Comparison of ENCODE assay signal across 18 cellular contexts in genomic region chr13:41751277-41751676, GRCh38.
DNase-seq lines count a peak whose midpoint lies in the region; ATAC-seq, FAIRE-seq and TF ChIP-seq lines count a peak whose summit lies in the region.
"Had no signal": no experiment of that assay in that cellular context is flagged by ENCODE, and none has a peak within 500 bp of the region (broad histone marks: within the 10 kb centered on the region; RNA-seq: fewer than 3 reads in every experiment).

No MANE protein-coding gene starts in this region.

- H3K9me3 ChIP-seq in right atrium auricular region (no peaks in the 10 kb centered on the region), thoracic aorta (no peaks in the 10 kb centered on the region)

- peak; percentile 60 for DNase-seq in NCI-H226
- peak; percentile 10 for DNase-seq in cerebellar cortex (ENCODE audit: low spot score)
- DNase-seq in right atrium auricular region (ENCODE audit: low spot score) = no peak
- no peak for DNase-seq in thoracic aorta (ENCODE audit: low spot score)
- no peak for DNase-seq in RCC 7860 (ENCODE audit: low spot score)
- no peak for DNase-seq in COLO668 (lab: John Stamatoyannopoulos, UW; ENCODE audit: unreplicated experiment)
- no peak for DNase-seq in GM12891 (ENCODE audit: insufficient read length, low spot score)
- DNase-seq: activated T-cell treated with anti-CD3 and anti-CD28 coated beads, Interleukin-2, amount 50 U/mL, for 1 hour; Caco-2; effector memory CD8-positive, alpha-beta T cell; hippocampal formation; mammary epithelial cell; MV-4-11; NCI-H2171; substantia nigra had no signal

- TF ChIP-seq CTCF in right atrium auricular region (IDR thresholded peaks at IDR 0.05) = no peak
- no peak for TF ChIP-seq CTCF in thoracic aorta (IDR thresholded peaks at IDR 0.05)

- ATAC-seq in thoracic aorta (ENCODE audit: insufficient number of reproducible peaks, low FRiP score, low read depth) (peak; percentile 36), GM18861 (IDR thresholded peaks at IDR 0.05; ENCODE audit: unreplicated experiment) (no peak)
- ATAC-seq: activated CD4-positive, CD25-positive, alpha-beta regulatory T cell treated with anti-CD3 and anti-CD28 coated beads, Interleukin-2, amount 50 U/mL, for 24 hours; effector memory CD8-positive, alpha-beta T cell had no signal

- peak overlapping the region; percentile 22 to 66 for H3K27ac ChIP-seq in right atrium auricular region
- no peak overlapping the region for H3K27ac ChIP-seq in thoracic aorta
- H3K27ac ChIP-seq: SK-N-MC had no signal

- H3K36me3 ChIP-seq in right atrium auricular region (peaks cover 7% of the 10 kb centered on the region), thoracic aorta (no peaks in the 10 kb centered on the region)

- H3K4me1 ChIP-seq in right atrium auricular region = peaks cover 0 to 11% of the 10 kb centered on the region in 2 donors
- peaks cover 4 to 21% of the 10 kb centered on the region in 2 donors for H3K4me1 ChIP-seq in thoracic aorta (ENCODE audit: control insufficient read depth in 1 of 2, low read depth in 2 of 2)
- H3K4me1 ChIP-seq: Caco-2 had no signal

- H3K27me3 ChIP-seq in right atrium auricular region (no peaks in the 10 kb centered on the region), thoracic aorta (replicated peaks; ENCODE audit: insufficient read depth) (no peaks in the 10 kb centered on the region)

- no peak for TF ChIP-seq POLR2A in GM12891 (IDR thresholded peaks at IDR 0.05; ENCODE audit: low read depth, low read length)

- H3K4me3 ChIP-seq in right atrium auricular region (no peak overlapping the region), thoracic aorta (no peak overlapping the region)
- H3K4me3 ChIP-seq: SK-N-MC had no signal

- FAIRE-seq in RCC 7860 (lab: Jason Lieb, UNC) = no peak
- no peak for FAIRE-seq in GM12891 (lab: Jason Lieb, UNC)

TF ChIP-seq in GM12891, 5 proteins besides CTCF, POLR2A, EP300 and RAD21:
- TF ChIP-seq PAX5 (IDR thresholded peaks at IDR 0.05; ENCODE audit: insufficient read depth, low read length, severe bottlenecking) = no peak
- TF ChIP-seq SPI1 (IDR thresholded peaks at IDR 0.05; ENCODE audit: low read depth, low read length) = no peak
- TF ChIP-seq POU2F2 (IDR thresholded peaks at IDR 0.05; ENCODE audit: low read depth, low read length) = no peak
- no peak for TF ChIP-seq POLR2AphosphoS5 (IDR thresholded peaks at IDR 0.05; ENCODE audit: low read depth, low read length)
- no peak for TF ChIP-seq TAF1 (IDR thresholded peaks at IDR 0.05; ENCODE audit: low read depth, low read length)

Comparison
In these comparisons a context has a peak if more than half of its experiments do, and no peak if none do; other contexts are left out.
1. DNase-seq: peak in NCI-H226 (single experiment) and cerebellar cortex (single experiment); none in right atrium auricular region (single experiment), thoracic aorta (single experiment), RCC 7860 (single experiment), COLO668 (single experiment) and GM12891 (single experiment).
2. H3K27ac ChIP-seq: peak in right atrium auricular region (2 of 2); none in thoracic aorta (0 of 2).